In the genomic region with DNA sequence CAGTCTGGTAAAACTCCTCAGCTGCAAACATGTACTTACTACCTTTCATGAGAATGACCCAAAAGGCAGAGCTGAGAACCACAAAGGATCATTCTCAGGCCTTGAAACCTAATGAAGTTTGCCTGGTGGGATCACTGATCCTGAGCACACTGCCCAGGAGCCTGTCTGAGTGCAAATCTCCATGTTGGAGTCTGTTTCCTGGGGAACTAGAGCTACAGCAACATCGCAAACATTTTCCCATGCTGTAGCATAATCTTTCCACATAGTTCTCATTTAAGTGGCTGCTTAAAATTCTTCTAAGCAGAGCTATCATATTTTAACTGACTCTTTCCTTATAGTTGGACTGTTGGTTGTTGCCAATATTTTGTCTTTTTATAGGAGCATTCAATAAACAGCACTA, we compare ENCODE assay signal across 19 cellular contexts. TPM values are rescaled to one million over a fixed set of nuclear protein-coding genes. Genes with fewer than 3 reads are reported as not detected.
DNase-seq lines count a peak whose midpoint lies in the region; ATAC-seq and TF ChIP-seq lines count a peak whose summit lies in the region.
"Had no signal": no experiment of that assay in that cellular context is flagged by ENCODE, and none has a peak within 500 bp of the region (broad histone marks: within the 10 kb centered on the region; RNA-seq: fewer than 3 reads in every experiment).

No MANE protein-coding gene starts in this region.

- no peaks in the 10 kb centered on the region for H3K36me3 ChIP-seq in HUES48 (ENCODE audit: control insufficient read depth, insufficient read depth, low read length)
- no peaks in the 10 kb centered on the region for H3K36me3 ChIP-seq in ectodermal cell (ENCODE audit: control insufficient read depth, insufficient read depth, low read length)
- H3K36me3 ChIP-seq: vagina had no signal

- H3K9me3 ChIP-seq in HUES48 (ENCODE audit: control insufficient read depth, insufficient read depth, low read length) = no peaks in the 10 kb centered on the region; the same call in 1 of the 2 replicates
- H3K9me3 ChIP-seq in ectodermal cell (ENCODE audit: control insufficient read depth, low read length) = no peaks in the 10 kb centered on the region
- H3K9me3 ChIP-seq: vagina had no signal

- no peak for ATAC-seq in activated CD8-positive, alpha-beta T cell treated with anti-CD3 and anti-CD28 coated beads for 36 hours
- ATAC-seq in HG03521 (IDR thresholded peaks at IDR 0.05; ENCODE audit: unreplicated experiment) = no peak

- H3K27ac Mint-ChIP-seq in mesothelial cell of epicardium = peak overlapping the region; percentile 95
- no peak overlapping the region for H3K27ac Mint-ChIP-seq in activated CD8-positive, alpha-beta T cell treated with anti-CD3 and anti-CD28 coated beads for 36 hours
- H3K27ac Mint-ChIP-seq: activated CD4-positive, alpha-beta memory T cell treated with anti-CD3 and anti-CD28 coated beads, Interleukin-2, amount 10 ng/mL, durations not matched to agents 7 days and 5 days; activated naive CD8-positive, alpha-beta T cell treated with anti-CD3 and anti-CD28 coated beads, Interleukin-2, amount 10 ng/mL, durations not matched to agents 7 days and 5 days had no signal

- DNase-seq in AG08395 (ENCODE audit: low spot score) (peak; percentile 7), mesothelial cell of epicardium (ENCODE audit: low spot score in 2 of 2, unreplicated experiment in 2 of 2) (no peak), NCI-H2107 (lab: John Stamatoyannopoulos, UW) (no peak), mesenteric fat pad (ENCODE audit: low spot score) (no peak)
- no peak for DNase-seq in activated CD8-positive, alpha-beta T cell treated with anti-CD3 and anti-CD28 coated beads for 36 hours
- DNase-seq: activated CD4-positive, alpha-beta memory T cell treated with anti-CD3 and anti-CD28 coated beads, Interleukin-2, amount 10 ng/mL, durations not matched to agents 7 days and 5 days; activated naive CD8-positive, alpha-beta T cell treated with anti-CD3 and anti-CD28 coated beads, Interleukin-2, amount 10 ng/mL, durations not matched to agents 7 days and 5 days; activated T-cell treated with anti-CD3 and anti-CD28 coated beads, Interleukin-2, amount 50 U/mL, for 48 hours; cerebellar nuclear complex; GDM1; midbrain; NCI-H1930; NCI-H510A had no signal

- peak overlapping the region; percentile 59 for H3K27ac ChIP-seq in HUES48 (ENCODE audit: low read depth, low read length)
- H3K27ac ChIP-seq in ectodermal cell (ENCODE audit: insufficient read depth, low read depth, low read length, poor library complexity, severe bottlenecking) = peak overlapping the region; percentile 82
- H3K27ac ChIP-seq: vagina had no signal

- H3K36me3 Mint-ChIP-seq in mesothelial cell of epicardium = peaks cover 12% of the 10 kb centered on the region
- no peaks in the 10 kb centered on the region for H3K36me3 Mint-ChIP-seq in activated CD8-positive, alpha-beta T cell treated with anti-CD3 and anti-CD28 coated beads for 36 hours (ENCODE audit: low read depth)
- H3K36me3 Mint-ChIP-seq: activated naive CD8-positive, alpha-beta T cell treated with anti-CD3 and anti-CD28 coated beads, Interleukin-2, amount 10 ng/mL, durations not matched to agents 7 days and 5 days had no signal

- 57 to 89% methylated on average over 1 of the region's 1 CpG for WGBS in ectodermal cell, 2 experiments

- H3K27me3 ChIP-seq in HUES48 (ENCODE audit: control insufficient read depth, insufficient read depth, low read length) (no peaks in the 10 kb centered on the region), ectodermal cell (ENCODE audit: control insufficient read depth, insufficient read depth, low read length, poor library complexity, severe bottlenecking) (no peaks in the 10 kb centered on the region)
- H3K27me3 ChIP-seq: vagina had no signal

- no peak overlapping the region for H3K9ac ChIP-seq in HUES48 (ENCODE audit: low read depth, low read length)

- peaks cover 42% of the 10 kb centered on the region for H3K4me1 Mint-ChIP-seq in mesothelial cell of epicardium
- no peaks in the 10 kb centered on the region for H3K4me1 Mint-ChIP-seq in activated CD8-positive, alpha-beta T cell treated with anti-CD3 and anti-CD28 coated beads for 36 hours (ENCODE audit: low read depth)
- H3K4me1 Mint-ChIP-seq: activated CD4-positive, alpha-beta memory T cell treated with anti-CD3 and anti-CD28 coated beads, Interleukin-2, amount 10 ng/mL, durations not matched to agents 7 days and 5 days; activated naive CD8-positive, alpha-beta T cell treated with anti-CD3 and anti-CD28 coated beads, Interleukin-2, amount 10 ng/mL, durations not matched to agents 7 days and 5 days had no signal

- no peaks in the 10 kb centered on the region for H3K27me3 Mint-ChIP-seq in mesothelial cell of epicardium (ENCODE audit: low read depth)
- H3K27me3 Mint-ChIP-seq in activated CD8-positive, alpha-beta T cell treated with anti-CD3 and anti-CD28 coated beads for 36 hours = no peaks in the 10 kb centered on the region
- H3K27me3 Mint-ChIP-seq: activated CD4-positive, alpha-beta memory T cell treated with anti-CD3 and anti-CD28 coated beads, Interleukin-2, amount 10 ng/mL, durations not matched to agents 7 days and 5 days; activated naive CD8-positive, alpha-beta T cell treated with anti-CD3 and anti-CD28 coated beads, Interleukin-2, amount 10 ng/mL, durations not matched to agents 7 days and 5 days had no signal

- H3K9me3 Mint-ChIP-seq in mesothelial cell of epicardium = peaks cover 7% of the 10 kb centered on the region
- H3K9me3 Mint-ChIP-seq in activated CD8-positive, alpha-beta T cell treated with anti-CD3 and anti-CD28 coated beads for 36 hours = no peaks in the 10 kb centered on the region

- POLR2A ChIA-PET in activated CD8-positive, alpha-beta T cell treated with anti-CD3 and anti-CD28 coated beads for 36 hours (lab: Charles Lee) = interaction anchor here (0.6 kb wide), 1 partner anchor 10 kb away, joined by 3 read pairs; no protein-coding TSS in a partner anchor

- H3K4me3 Mint-ChIP-seq in mesothelial cell of epicardium = no peak overlapping the region
- no peak overlapping the region for H3K4me3 Mint-ChIP-seq in activated CD8-positive, alpha-beta T cell treated with anti-CD3 and anti-CD28 coated beads for 36 hours
- H3K4me3 Mint-ChIP-seq: activated CD4-positive, alpha-beta memory T cell treated with anti-CD3 and anti-CD28 coated beads, Interleukin-2, amount 10 ng/mL, durations not matched to agents 7 days and 5 days; activated naive CD8-positive, alpha-beta T cell treated with anti-CD3 and anti-CD28 coated beads, Interleukin-2, amount 10 ng/mL, durations not matched to agents 7 days and 5 days; neural crest cell had no signal

- CTCF ChIA-PET in activated CD8-positive, alpha-beta T cell treated with anti-CD3 and anti-CD28 coated beads for 36 hours (lab: Charles Lee) = no interaction called here

- H3K4me3 ChIP-seq in HUES48 (ENCODE audit: low read depth, low read length) (no peak overlapping the region), ectodermal cell (ENCODE audit: insufficient read depth, low read depth, low read length) (no peak overlapping the region)
- H3K4me3 ChIP-seq: vagina had no signal

- no peak for TF ChIP-seq CTCF in mesothelial cell of epicardium (IDR thresholded peaks at IDR 0.05; ENCODE audit: unreplicated experiment)
- no peak for TF ChIP-seq CTCF in activated CD8-positive, alpha-beta T cell treated with anti-CD3 and anti-CD28 coated beads for 36 hours (IDR thresholded peaks at IDR 0.05)

- intact Hi-C loops in activated CD8-positive, alpha-beta T cell treated with anti-CD3 and anti-CD28 coated beads for 36 hours (cut with micrococcal nuclease) = no loop called here

- H3K4me1 ChIP-seq in HUES48 (ENCODE audit: control insufficient read depth, insufficient read depth, low read length) = peaks cover 50% of the 10 kb centered on the region
- peaks cover 24% of the 10 kb centered on the region for H3K4me1 ChIP-seq in ectodermal cell (ENCODE audit: control insufficient read depth, insufficient read depth, low read length)
- H3K4me1 ChIP-seq: vagina had no signal

RNA-seq across cellular contexts. Expression of gene GUCY1A2, which starts 58.5 kb away (rescaled TPM):
- 0.61 TPM for polyA plus RNA-seq in ectodermal cell (2013, experiment 1 of 4)
- 0.60 TPM for polyA plus RNA-seq in ectodermal cell (2013, experiment 2 of 4)
- 0.59 TPM for polyA plus RNA-seq in ectodermal cell (2013, experiment 3 of 4)
- polyA plus RNA-seq in ectodermal cell (2013, experiment 4 of 4) = 1.2 TPM
- total RNA-seq in mesothelial cell of epicardium (13.6 to 15.1 TPM (median 13.6 TPM) in 3 replicates), mesenteric fat pad (6.9 TPM)
- not detected for total RNA-seq in activated CD8-positive, alpha-beta T cell treated with anti-CD3 and anti-CD28 coated beads for 36 hours
- total RNA-seq: activated CD4-positive, alpha-beta memory T cell treated with anti-CD3 and anti-CD28 coated beads, Interleukin-2, amount 10 ng/mL, durations not matched to agents 7 days and 5 days; activated naive CD8-positive, alpha-beta T cell treated with anti-CD3 and anti-CD28 coated beads, Interleukin-2, amount 10 ng/mL, durations not matched to agents 7 days and 5 days; T-helper 1 cell treated with Interleukin-12 subunit alpha and Interleukin-12 subunit beta and Interleukin-4 antibody, amounts not matched to agents 30 ng/mL and 1 ng/mL, for 36 hours had no signal
